ENCODE assay signal across 8 cellular contexts in genomic region chr12:57475271-57476161, GRCh38. TPM values are rescaled to one million over a fixed set of nuclear protein-coding genes. Genes with fewer than 3 reads are reported as not detected.
DNase-seq lines count a peak whose midpoint lies in the region; ATAC-seq, FAIRE-seq and TF ChIP-seq lines count a peak whose summit lies in the region.

No MANE protein-coding gene starts in this region.

- H3K4me1 Mint-ChIP-seq in activated CD4-positive, alpha-beta memory T cell treated with anti-CD3 and anti-CD28 coated beads, Interleukin-2, amount 10 ng/mL, durations not matched to agents 7 days and 5 days, result peaks cover 50% of the 10 kb centered on the region

- TF ChIP-seq EP300 in sigmoid colon (IDR thresholded peaks at IDR 0.05), result no peak

- H3K36me3 Mint-ChIP-seq in activated CD4-positive, alpha-beta memory T cell treated with anti-CD3 and anti-CD28 coated beads, Interleukin-2, amount 10 ng/mL, durations not matched to agents 7 days and 5 days (ENCODE audit: low read depth), result peaks cover 71% of the 10 kb centered on the region

- peaks cover 0 to 20% (median 17%) of the 10 kb centered on the region in 4 donors for H3K4me1 ChIP-seq in sigmoid colon

- no peaks in the 10 kb centered on the region for H3K27me3 Mint-ChIP-seq in activated CD4-positive, alpha-beta memory T cell treated with anti-CD3 and anti-CD28 coated beads, Interleukin-2, amount 10 ng/mL, durations not matched to agents 7 days and 5 days

- peaks cover 27 to 74% (median 44%) of the 10 kb centered on the region in 3 donors for H3K27me3 ChIP-seq in sigmoid colon

- H3K4me3 ChIP-seq in sigmoid colon, result peak overlapping the region; percentile 14 to 47 (median 34)

- no peak for TF ChIP-seq CTCF in sigmoid colon (IDR thresholded peaks at IDR 0.05)

- no peak overlapping the region for H3K27ac ChIP-seq in sigmoid colon

- no peak for ATAC-seq in GM18520 (IDR thresholded peaks at IDR 0.05; ENCODE audit: unreplicated experiment)

- no peaks in the 10 kb centered on the region for H3K9me3 Mint-ChIP-seq in activated CD4-positive, alpha-beta memory T cell treated with anti-CD3 and anti-CD28 coated beads, Interleukin-2, amount 10 ng/mL, durations not matched to agents 7 days and 5 days

- 11 to 34% methylated on average over 84 of the region's 84 CpGs for WGBS in sigmoid colon, 2 donors

- no peak for FAIRE-seq in RCC 7860 (lab: Jason Lieb, UNC)

- no peak for TF ChIP-seq POLR2A in sigmoid colon (IDR thresholded peaks at IDR 0.05)

- no peaks in the 10 kb centered on the region for H3K9me3 ChIP-seq in sigmoid colon

- DNase-seq in NCI-H748 (lab: John Stamatoyannopoulos, UW; ENCODE audit: unreplicated experiment) (peak; percentile 39), NCI-H748 treated with DMSO at 0.1 percent for 48 hours (lab: John Stamatoyannopoulos, UW) (no peak), hepatic stellate cell (ENCODE audit: low spot score) (peak; percentile 58), sigmoid colon (peak; percentile 79), RCC 7860 (ENCODE audit: low spot score) (no peak), NOMO-1 (lab: John Stamatoyannopoulos, UW; ENCODE audit: unreplicated experiment in 2 of 2) (no peak)
- no peak for DNase-seq in activated CD4-positive, alpha-beta memory T cell treated with anti-CD3 and anti-CD28 coated beads, Interleukin-2, amount 10 ng/mL, durations not matched to agents 7 days and 5 days

- intact Hi-C loops in sigmoid colon (cut with DNase I), result no loop called here

- peak overlapping the region; percentile 89 for H3K4me3 Mint-ChIP-seq in activated CD4-positive, alpha-beta memory T cell treated with anti-CD3 and anti-CD28 coated beads, Interleukin-2, amount 10 ng/mL, durations not matched to agents 7 days and 5 days

- peak overlapping the region; percentile 100 for H3K27ac Mint-ChIP-seq in activated CD4-positive, alpha-beta memory T cell treated with anti-CD3 and anti-CD28 coated beads, Interleukin-2, amount 10 ng/mL, durations not matched to agents 7 days and 5 days

- H3K36me3 ChIP-seq in sigmoid colon, result no peaks in the 10 kb centered on the region

- CTCF ChIA-PET in activated CD4-positive, alpha-beta memory T cell treated with anti-CD3 and anti-CD28 coated beads, Interleukin-2, amount 10 ng/mL, durations not matched to agents 7 days and 5 days (lab: Charles Lee), result interaction anchor here (1.0 to 15.2 kb wide), 7 partner anchors 13 to 190 kb away, joined by 3 to 204 read pairs (median 7); partner anchors contain the start of genes GLI1 and MARS1

- POLR2A ChIA-PET in activated CD4-positive, alpha-beta memory T cell treated with anti-CD3 and anti-CD28 coated beads, Interleukin-2, amount 10 ng/mL, durations not matched to agents 7 days and 5 days (lab: Charles Lee), result interaction anchor here (0.9 to 7.9 kb wide), 9 partner anchors 10 to 71 kb away, joined by 3 to 72 read pairs (median 7); partner anchors contain the start of genes DCTN2, DDIT3 and GLI1

RNA-seq across cellular contexts. Expression of gene ARHGAP9, which starts 4.2 kb away (rescaled TPM):
- 100 to 1,000 TPM; 171 to 188 TPM for total RNA-seq in activated CD4-positive, alpha-beta memory T cell treated with anti-CD3 and anti-CD28 coated beads, Interleukin-2, amount 10 ng/mL, durations not matched to agents 7 days and 5 days
- total RNA-seq in sigmoid colon, result 10 to 100 TPM in 1 of 4 donors, 1 to 10 TPM in 3; 4.3 to 16.3 (median 6.8) TPM
- 10 to 100 TPM in 1 of 3 donors, 1 to 10 TPM in 2; 4.9 to 54.7 (median 6.6) TPM for polyA plus RNA-seq in sigmoid colon

RNA-seq across cellular contexts. Expression of gene MARS1, which starts 12.4 kb away (rescaled TPM):
- 100 to 1,000 TPM; 262 to 282 TPM for total RNA-seq in activated CD4-positive, alpha-beta memory T cell treated with anti-CD3 and anti-CD28 coated beads, Interleukin-2, amount 10 ng/mL, durations not matched to agents 7 days and 5 days
- total RNA-seq in sigmoid colon, result 10 to 100 TPM; 46.6 to 56.3 (median 53.2) TPM
- 10 to 100 TPM; 22.9 to 86.2 (median 25.8) TPM for polyA plus RNA-seq in sigmoid colon

RNA-seq across cellular contexts. Expression of gene GLI1, which starts 15.9 kb away (rescaled TPM):
- under 1 TPM; 0.30 to 0.48 TPM for total RNA-seq in activated CD4-positive, alpha-beta memory T cell treated with anti-CD3 and anti-CD28 coated beads, Interleukin-2, amount 10 ng/mL, durations not matched to agents 7 days and 5 days
- total RNA-seq in sigmoid colon, result 1 to 10 TPM in 2 of 4 donors, under 1 TPM in 1, not detected in 1; 0.71 to 3.9 (median 1.8) TPM
- 1 to 10 TPM in 1 of 3 donors, under 1 TPM in 1, not detected in 1; 0.60 to 1.5 TPM for polyA plus RNA-seq in sigmoid colon

RNA-seq across cellular contexts. Expression of gene INHBE, which starts 20.4 kb away (rescaled TPM):
- under 1 TPM in 1 of 2 experiments, not detected in 1; 0.08 TPM for total RNA-seq in activated CD4-positive, alpha-beta memory T cell treated with anti-CD3 and anti-CD28 coated beads, Interleukin-2, amount 10 ng/mL, durations not matched to agents 7 days and 5 days
- total RNA-seq in sigmoid colon, result under 1 TPM in 1 of 4 donors, not detected in 3; 0.36 TPM
- polyA plus RNA-seq in sigmoid colon, result under 1 TPM in 1 of 3 donors, not detected in 2; 0.09 TPM

RNA-seq across cellular contexts. Expression of gene INHBC, which starts 40.9 kb away (rescaled TPM):
- not detected for total RNA-seq in activated CD4-positive, alpha-beta memory T cell treated with anti-CD3 and anti-CD28 coated beads, Interleukin-2, amount 10 ng/mL, durations not matched to agents 7 days and 5 days
- not detected for total RNA-seq in sigmoid colon
- not detected for polyA plus RNA-seq in sigmoid colon

Comparison
In these comparisons a context has a peak if more than half of its experiments do, and no peak if none do; other contexts are left out.
1. DNase-seq: peak in NCI-H748 (single experiment), hepatic stellate cell (single experiment) and sigmoid colon (single experiment); none in NCI-H748 treated with DMSO at 0.1 percent for 48 hours (single experiment), activated CD4-positive, alpha-beta memory T cell treated with anti-CD3 and anti-CD28 coated beads, Interleukin-2, amount 10 ng/mL, durations not matched to agents 7 days and 5 days (single experiment), RCC 7860 (single experiment) and NOMO-1 (0 of 2).
2. RNA of gene ARHGAP9, which starts 4.2 kb away (total RNA-seq): 171 to 188 TPM in activated CD4-positive, alpha-beta memory T cell treated with anti-CD3 and anti-CD28 coated beads, Interleukin-2, amount 10 ng/mL, durations not matched to agents 7 days and 5 days; 4.3 to 16.3 TPM in sigmoid colon; every median in the first group is over 4 times any median in the second.
3. RNA of gene MARS1, which starts 12.4 kb away (total RNA-seq): 262 to 282 TPM in activated CD4-positive, alpha-beta memory T cell treated with anti-CD3 and anti-CD28 coated beads, Interleukin-2, amount 10 ng/mL, durations not matched to agents 7 days and 5 days; 46.6 to 56.3 TPM in sigmoid colon; every median in the first group is over 4 times any median in the second.